15 cellular contexts compared by ENCODE assay signal in the genomic region with DNA sequence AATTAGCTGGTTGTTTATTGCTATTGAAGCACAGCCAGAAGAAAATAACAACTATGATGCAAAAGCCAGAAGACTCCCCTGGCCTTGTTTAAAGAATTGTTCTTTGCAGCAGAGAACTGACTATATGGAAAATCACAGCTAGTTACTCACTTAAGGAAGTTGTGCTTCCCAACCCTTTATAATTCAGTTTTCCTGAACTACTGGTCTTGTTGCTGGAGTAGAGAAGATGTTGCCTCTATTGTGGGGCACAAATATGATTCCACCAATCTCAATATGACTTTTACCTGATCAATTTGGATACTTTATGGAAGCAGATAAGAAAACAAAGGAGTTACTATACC.
DNase-seq lines count a peak whose midpoint lies in the region; ATAC-seq and TF ChIP-seq lines count a peak whose summit lies in the region.
"Had no signal": no experiment of that assay in that cellular context is flagged by ENCODE, and none has a peak within 500 bp of the region (broad histone marks: within the 10 kb centered on the region; RNA-seq: fewer than 3 reads in every experiment).

No MANE protein-coding gene starts in this region.

- H4K20me1 ChIP-seq in GM23248 (ENCODE audit: insufficient read depth) = no peaks in the 10 kb centered on the region
- H4K20me1 ChIP-seq: BLaER1 had no signal

- no peaks in the 10 kb centered on the region for H3K9me3 ChIP-seq in GM23248 (ENCODE audit: low read depth)
- no peaks in the 10 kb centered on the region for H3K9me3 ChIP-seq in RWPE2 (ENCODE audit: severe bottlenecking)
- H3K9me3 ChIP-seq: BLaER1 had no signal

- no peak overlapping the region for H2AFZ ChIP-seq in GM23248

- H3K9me2 ChIP-seq in GM23248 (ENCODE audit: insufficient read depth) = no peaks in the 10 kb centered on the region

- H3K27me3 ChIP-seq in GM23248 (replicated peaks; ENCODE audit: insufficient read depth) (no peaks in the 10 kb centered on the region), RWPE2 (ENCODE audit: insufficient read depth, poor library complexity, severe bottlenecking) (no peaks in the 10 kb centered on the region), foreskin keratinocyte (no peaks in the 10 kb centered on the region), rectal smooth muscle tissue (ENCODE audit: control insufficient read depth, insufficient read depth, low read length) (no peaks in the 10 kb centered on the region)
- H3K27me3 ChIP-seq: BLaER1 had no signal

- H3K4me1 ChIP-seq in GM23248 (ENCODE audit: insufficient read depth) = peaks cover 19% of the 10 kb centered on the region
- peaks cover 15% of the 10 kb centered on the region for H3K4me1 ChIP-seq in RWPE2 (ENCODE audit: insufficient read depth, poor library complexity, severe bottlenecking)
- H3K4me1 ChIP-seq in foreskin keratinocyte = peaks cover 17% of the 10 kb centered on the region
- H3K4me1 ChIP-seq in rectal smooth muscle tissue (ENCODE audit: control insufficient read depth, insufficient read depth, low read length) = peaks cover 3% of the 10 kb centered on the region
- H3K4me1 ChIP-seq: BLaER1 had no signal

- H3K36me3 ChIP-seq in GM23248 (ENCODE audit: low read depth) (no peaks in the 10 kb centered on the region), RWPE2 (ENCODE audit: low read depth) (no peaks in the 10 kb centered on the region), rectal smooth muscle tissue (ENCODE audit: control insufficient read depth, insufficient read depth, low read length) (no peaks in the 10 kb centered on the region)
- H3K36me3 ChIP-seq: BLaER1 had no signal

- H3K27ac ChIP-seq in GM23248 (peak overlapping the region; percentile 76), RWPE2 (ENCODE audit: poor library complexity, severe bottlenecking) (peak overlapping the region; percentile 67), foreskin keratinocyte (peak overlapping the region; percentile 60), rectal smooth muscle tissue (ENCODE audit: low read depth, low read length) (peak overlapping the region; percentile 30)
- H3K27ac ChIP-seq: BLaER1 had no signal

- no peak; the same call in 2 of the 3 replicates for ATAC-seq in RWPE2 (ENCODE audit: low read depth)
- peak; percentile 80 for ATAC-seq in foreskin keratinocyte
- no peak for ATAC-seq in GM21723 (IDR thresholded peaks at IDR 0.05; ENCODE audit: unreplicated experiment)
- no peak for ATAC-seq in GM21737 (IDR thresholded peaks at IDR 0.05; ENCODE audit: unreplicated experiment)
- ATAC-seq: Right ventricle myocardium inferior had no signal

- in situ Hi-C loops in GM23248 (cut with MboI) = no loop called here

- peak overlapping the region; percentile 14; the same call in 1 of the 2 replicates for H3K4me3 ChIP-seq in GM23248
- H3K4me3 ChIP-seq in RWPE2 (ENCODE audit: severe bottlenecking) = no peak overlapping the region
- no peak overlapping the region for H3K4me3 ChIP-seq in rectal smooth muscle tissue (ENCODE audit: low read length)
- H3K4me3 ChIP-seq: BLaER1 had no signal

- H3K9ac ChIP-seq in GM23248 = peak overlapping the region; percentile 43; the same call in 1 of the 2 replicates
- no peak overlapping the region for H3K9ac ChIP-seq in rectal smooth muscle tissue (ENCODE audit: low read length)
- H3K9ac ChIP-seq: BLaER1 had no signal

- TF ChIP-seq CTCF in RWPE2 (IDR thresholded peaks at IDR 0.05; ENCODE audit: poor library complexity, severe bottlenecking) (no peak), foreskin keratinocyte (conservative IDR thresholded peaks at IDR 0.05) (no peak)

- no peaks in the 10 kb centered on the region for H3K79me2 ChIP-seq in GM23248 (ENCODE audit: insufficient read depth)

- peak overlapping the region; percentile 64 for H3K4me2 ChIP-seq in GM23248 (ENCODE audit: unreplicated experiment)
- H3K4me2 ChIP-seq: BLaER1 had no signal

- no peak for DNase-seq in GM23248
- DNase-seq in RWPE2 (ENCODE audit: low spot score) = no peak
- DNase-seq in foreskin keratinocyte = no peak
- no peak for DNase-seq in NCI-H226
- no peak for DNase-seq in activated CD4-positive, alpha-beta T cell treated with anti-CD3 and anti-CD28 coated beads, Interleukin-2, amount 50 U/mL, for 4 hours
- DNase-seq: CD8-positive, alpha-beta memory T cell; Kasumi-1; NCI-H2081 treated with DMSO at 0.1 percent for 48 hours; NCI-H2227 treated with DMSO at 0.1 percent for 48 hours; NCI-H526 had no signal

- H3F3A ChIP-seq in GM23248 (ENCODE audit: insufficient read depth) = peaks cover 21% of the 10 kb centered on the region
